ENCODE assay signal across 8 cellular contexts in genomic region chr2:58571181-58571852, GRCh38.
A peak's percentile ranks its signal among the peaks of the same experiment; 100 is the strongest.
DNase-seq lines count a peak whose midpoint lies in the region; ATAC-seq and TF ChIP-seq lines count a peak whose summit lies in the region.

No MANE protein-coding gene starts in this region.

- H3K4me1 ChIP-seq in spleen: peaks cover 0 to 7% (median 5%) of the 10 kb centered on the region in 6 donors

- H3K36me3 ChIP-seq in spleen: no peaks in the 10 kb centered on the region

- POLR2A ChIA-PET in activated CD8-positive, alpha-beta T cell treated with anti-CD3 and anti-CD28 coated beads, Interleukin-2, amount 10 ng/mL, durations not matched to agents 7 days and 5 days (lab: Charles Lee): no interaction called here

- intact Hi-C loops in spleen (cut with DNase I; ENCODE audit: low total_unique reads): no loop called here

- no peak overlapping the region for H3K4me3 ChIP-seq in spleen

- no peak for TF ChIP-seq POLR2A in spleen (IDR thresholded peaks at IDR 0.05)

- ATAC-seq in GM19467 (IDR thresholded peaks at IDR 0.05; ENCODE audit: unreplicated experiment) (peak; percentile 91), HG03460 (IDR thresholded peaks at IDR 0.05; ENCODE audit: unreplicated experiment) (peak; percentile 94)
- peak; percentile 39 for ATAC-seq in activated CD8-positive, alpha-beta T cell treated with anti-CD3 and anti-CD28 coated beads, Interleukin-2, amount 10 ng/mL, durations not matched to agents 7 days and 5 days

- no peak overlapping the region for H3K4me3 Mint-ChIP-seq in activated CD8-positive, alpha-beta T cell treated with anti-CD3 and anti-CD28 coated beads, Interleukin-2, amount 10 ng/mL, durations not matched to agents 7 days and 5 days

- H3K9me3 Mint-ChIP-seq in activated CD8-positive, alpha-beta T cell treated with anti-CD3 and anti-CD28 coated beads, Interleukin-2, amount 10 ng/mL, durations not matched to agents 7 days and 5 days (ENCODE audit: insufficient read depth): no peaks in the 10 kb centered on the region

- H3K27ac ChIP-seq in spleen: no peak overlapping the region

- peak in 6 of 11 experiments; percentile 25 to 52 (median 42) for TF ChIP-seq CTCF in spleen (IDR thresholded peaks at IDR 0.05 in 8 of 11, conservative IDR thresholded peaks at IDR 0.05 in 3 of 11)

- no peak overlapping the region for H3K27ac Mint-ChIP-seq in activated CD8-positive, alpha-beta T cell treated with anti-CD3 and anti-CD28 coated beads, Interleukin-2, amount 10 ng/mL, durations not matched to agents 7 days and 5 days

- no peaks in the 10 kb centered on the region for H3K9me3 ChIP-seq in spleen

- WGBS in spleen, 5 donors: 17 to 25% (median 21%) methylated on average over 10 of the region's 10 CpGs

- CTCF ChIA-PET in activated CD8-positive, alpha-beta T cell treated with anti-CD3 and anti-CD28 coated beads, Interleukin-2, amount 10 ng/mL, durations not matched to agents 7 days and 5 days (lab: Charles Lee): interaction anchor here (0.7 to 1.2 kb wide), 5 partner anchors 11 to 321 kb away, joined by 3 to 4 read pairs (median 3); no protein-coding TSS in a partner anchor

- H3K36me3 Mint-ChIP-seq in activated CD8-positive, alpha-beta T cell treated with anti-CD3 and anti-CD28 coated beads, Interleukin-2, amount 10 ng/mL, durations not matched to agents 7 days and 5 days (ENCODE audit: low read depth): no peaks in the 10 kb centered on the region

- DNase-seq in ELF-1 (ENCODE audit: low read depth, low spot score): peak; percentile 82
- peak; percentile 74 to 79 for DNase-seq in NCI-H446 (lab: John Stamatoyannopoulos, UW)
- DNase-seq in activated CD8-positive, alpha-beta T cell treated with anti-CD3 and anti-CD28 coated beads, Interleukin-2, amount 10 ng/mL, durations not matched to agents 7 days and 5 days: peak; percentile 28
- peak; percentile 6 to 55 for DNase-seq in hippocampal formation (lab: John Stamatoyannopoulos, UW)
- DNase-seq in spleen: no peak
- no peak for DNase-seq in NCI-H1048 (lab: John Stamatoyannopoulos, UW)

- H3K4me1 Mint-ChIP-seq in activated CD8-positive, alpha-beta T cell treated with anti-CD3 and anti-CD28 coated beads, Interleukin-2, amount 10 ng/mL, durations not matched to agents 7 days and 5 days (ENCODE audit: low read depth): peaks cover 18% of the 10 kb centered on the region

- no peaks in the 10 kb centered on the region for H3K27me3 ChIP-seq in spleen (replicated peaks in 1 of 7)

- H3K27me3 Mint-ChIP-seq in activated CD8-positive, alpha-beta T cell treated with anti-CD3 and anti-CD28 coated beads, Interleukin-2, amount 10 ng/mL, durations not matched to agents 7 days and 5 days (ENCODE audit: low read depth): no peaks in the 10 kb centered on the region

Comparison
In these comparisons a context has a peak if more than half of its experiments do, and no peak if none do; other contexts are left out.
1. DNase-seq: peak in ELF-1 (single experiment), NCI-H446 (2 of 2), activated CD8-positive, alpha-beta T cell treated with anti-CD3 and anti-CD28 coated beads, Interleukin-2, amount 10 ng/mL, durations not matched to agents 7 days and 5 days (single experiment) and hippocampal formation (2 of 2); none in spleen (single experiment) and NCI-H1048 (single experiment).
2. ATAC-seq: peak in every context shown above with its lines; median percentile 94 in HG03460; 91 in GM19467; 39 in activated CD8-positive, alpha-beta T cell treated with anti-CD3 and anti-CD28 coated beads, Interleukin-2, amount 10 ng/mL, durations not matched to agents 7 days and 5 days.